ENCODE assay signal across 13 cellular contexts in genomic region chr5:42944989-42945388, GRCh38.
DNase-seq lines count a peak whose midpoint lies in the region; ATAC-seq and TF ChIP-seq lines count a peak whose summit lies in the region.
"Had no signal": no experiment of that assay in that cellular context is flagged by ENCODE, and none has a peak within 500 bp of the region (broad histone marks: within the 10 kb centered on the region; RNA-seq: fewer than 3 reads in every experiment).

No MANE protein-coding gene starts in this region.

- ATAC-seq in GM18858 (IDR thresholded peaks at IDR 0.05; ENCODE audit: unreplicated experiment) = no peak
- ATAC-seq: activated CD4-positive, alpha-beta T cell treated with anti-CD3 and anti-CD28 coated beads for 36 hours had no signal

- DNase-seq in H4 (ENCODE audit: low spot score) (peak; percentile 94), RPMI7951 (ENCODE audit: low read depth) (peak; percentile 87), epithelial cell of proximal tubule (ENCODE audit: low read depth) (peak; percentile 52), pulmonary artery endothelial cell (ENCODE audit: low read depth, low spot score) (peak; percentile 83), putamen (ENCODE audit: low spot score) (no peak), activated T-cell treated with anti-CD3 and anti-CD28 coated beads for 4 hours (no peak)
- no peak for DNase-seq in activated naive CD4-positive, alpha-beta T cell (lab: John Stamatoyannopoulos, UW)
- DNase-seq: activated CD4-positive, alpha-beta T cell treated with anti-CD3 and anti-CD28 coated beads for 36 hours; glutamatergic neuron; MV-4-11; naive B cell; stimulated activated CD4-positive, alpha-beta T cell treated with anti-CD3 and anti-CD28 coated beads, Interleukin-2, amount 100 ng/mL, for 48 hours had no signal

- no peak for TF ChIP-seq CTCF in epithelial cell of proximal tubule (conservative IDR thresholded peaks at IDR 0.05; ENCODE audit: low read depth, low read length)

- H3K4me3 ChIP-seq in epithelial cell of proximal tubule (ENCODE audit: low read depth, low read length) = no peak overlapping the region

Comparison
In these comparisons a context has a peak if more than half of its experiments do, and no peak if none do; other contexts are left out.
1. DNase-seq: peak in H4 (single experiment), RPMI7951 (single experiment), epithelial cell of proximal tubule (single experiment) and pulmonary artery endothelial cell (single experiment); none in activated naive CD4-positive, alpha-beta T cell (0 of 4), putamen (single experiment) and activated T-cell treated with anti-CD3 and anti-CD28 coated beads for 4 hours (single experiment).